ENCODE assay signal across 13 cellular contexts in the genomic region with DNA sequence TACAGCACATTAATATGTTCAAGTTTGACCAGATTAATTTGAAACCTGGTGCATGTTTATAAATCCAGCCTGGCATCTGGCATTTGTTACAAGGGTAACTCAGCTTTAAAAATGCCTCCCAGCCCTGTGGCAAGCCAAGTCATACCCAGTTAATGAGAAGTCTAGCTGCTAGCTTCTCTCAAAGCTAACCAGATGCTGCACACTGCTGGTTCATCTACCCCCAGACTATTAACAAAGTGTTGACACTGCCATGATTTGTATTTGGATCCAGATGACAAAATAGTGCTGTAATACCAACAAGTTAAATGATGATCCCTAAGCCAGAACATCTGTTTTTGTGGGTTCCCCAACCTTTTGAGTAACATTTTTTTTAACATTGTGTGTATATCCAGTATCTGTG.
DNase-seq lines count a peak whose midpoint lies in the region; ATAC-seq, FAIRE-seq and TF ChIP-seq lines count a peak whose summit lies in the region.
"Had no signal": no experiment of that assay in that cellular context is flagged by ENCODE, and none has a peak within 500 bp of the region (broad histone marks: within the 10 kb centered on the region; RNA-seq: fewer than 3 reads in every experiment).

No MANE protein-coding gene starts in this region.

- CTCF ChIA-PET in mammary epithelial cell (lab: Charles Lee; ENCODE audit: low non-redundant PET) = no interaction called here

- in situ Hi-C loops in mammary epithelial cell (cut with MboI; ENCODE audit: low sequenced_read_pairs in 2 of 2) = no loop called here

- no peak overlapping the region for H2AFZ ChIP-seq in mammary epithelial cell (ENCODE audit: low read depth, low read length)

- H3K36me3 ChIP-seq in mammary epithelial cell (ENCODE audit: insufficient read depth, low read length) = no peaks in the 10 kb centered on the region
- H3K36me3 ChIP-seq: BLaER1 treated with 17β-estradiol and CSF1 and Interleukin-3, amounts not matched to agents 10 nM and 100 nM; HAP-1 had no signal

- H3K4me1 ChIP-seq in right cardiac atrium (ENCODE audit: control insufficient read depth, insufficient read depth, low read length) (no peaks in the 10 kb centered on the region), mammary epithelial cell (ENCODE audit: insufficient read depth, low read length) (peaks cover 4% of the 10 kb centered on the region)
- H3K4me1 ChIP-seq: BLaER1 treated with 17β-estradiol and CSF1 and Interleukin-3, amounts not matched to agents 10 nM and 100 nM; HAP-1 had no signal

- H3K79me2 ChIP-seq in mammary epithelial cell (ENCODE audit: insufficient read depth, low read length) = no peaks in the 10 kb centered on the region

- no peak overlapping the region for H3K4me3 Mint-ChIP-seq in nephron progenitor cell

- H3K27ac Mint-ChIP-seq in nephron progenitor cell = no peak overlapping the region

- intact Hi-C loops in right cardiac atrium (cut with DNase I) (no loop called here), mammary epithelial cell (cut with micrococcal nuclease) (no loop called here)

- H3K4me3 ChIP-seq in skeletal muscle cell (ENCODE audit: low read depth, low read length) (no peak overlapping the region), right cardiac atrium (ENCODE audit: low read length) (no peak overlapping the region), mammary epithelial cell (replicated peaks in 1 of 3; ENCODE audit: insufficient read depth in 1 of 3, low read depth in 2 of 3, low read length in 3 of 3) (no peak overlapping the region)
- H3K4me3 ChIP-seq: BLaER1 treated with 17β-estradiol and CSF1 and Interleukin-3, amounts not matched to agents 10 nM and 100 nM; HAP-1 had no signal

- no peak overlapping the region for H3K9ac ChIP-seq in mammary epithelial cell (ENCODE audit: insufficient read depth, low read length)
- H3K9ac ChIP-seq: BLaER1 treated with 17β-estradiol and CSF1 and Interleukin-3, amounts not matched to agents 10 nM and 100 nM had no signal

- BruUV-seq in mammary epithelial cell (replicated peaks; lab: Mats Ljungman, UMichigan) = no TSS peak

- no peak for ATAC-seq in right cardiac atrium

- no peaks in the 10 kb centered on the region for H3K27me3 Mint-ChIP-seq in nephron progenitor cell (ENCODE audit: low read depth, poor library complexity)

- no peaks in the 10 kb centered on the region for H3K4me1 Mint-ChIP-seq in nephron progenitor cell

- peak; percentile 6 for DNase-seq in EL
- DNase-seq in MV-4-11 (lab: John Stamatoyannopoulos, UW) = peak; percentile 10
- peak; percentile 95 for DNase-seq in fibroblast of gingiva (ENCODE audit: low read depth)
- peak; percentile 53 for DNase-seq in skeletal muscle cell (ENCODE audit: low read depth)
- DNase-seq in right cardiac atrium = no peak
- DNase-seq in urothelium cell line (ENCODE audit: low spot score) = no peak
- DNase-seq in nephron progenitor cell = no peak
- DNase-seq in mammary epithelial cell = no peak
- DNase-seq: DMS153, NCI-H1092, NCI-H226 had no signal

- H3K36me3 Mint-ChIP-seq in nephron progenitor cell (ENCODE audit: low read depth) = no peaks in the 10 kb centered on the region

- FAIRE-seq in urothelium cell line (lab: Jason Lieb, UNC) = no peak

- H3K9me3 Mint-ChIP-seq in nephron progenitor cell = no peaks in the 10 kb centered on the region

- no peak for TF ChIP-seq CTCF in nephron progenitor cell (IDR thresholded peaks at IDR 0.05)
- no peak for TF ChIP-seq CTCF in mammary epithelial cell (conservative IDR thresholded peaks at IDR 0.05 in 1 of 2, IDR thresholded peaks at IDR 0.05 in 1 of 2; ENCODE audit: extremely low read depth in 1 of 2, insufficient read depth in 1 of 2, low read depth in 1 of 2, low read length in 2 of 2)

- no peaks in the 10 kb centered on the region for H4K20me1 ChIP-seq in mammary epithelial cell (ENCODE audit: insufficient read depth, low read length)
- H4K20me1 ChIP-seq: BLaER1 treated with 17β-estradiol and CSF1 and Interleukin-3, amounts not matched to agents 10 nM and 100 nM had no signal

- no peaks in the 10 kb centered on the region for H3K27me3 ChIP-seq in right cardiac atrium (ENCODE audit: control insufficient read depth, insufficient read depth)
- no peaks in the 10 kb centered on the region for H3K27me3 ChIP-seq in mammary epithelial cell (ENCODE audit: insufficient read depth, low read length)
- H3K27me3 ChIP-seq: BLaER1 treated with 17β-estradiol and CSF1 and Interleukin-3, amounts not matched to agents 10 nM and 100 nM had no signal

- H3K27ac ChIP-seq in right cardiac atrium (ENCODE audit: low read length) (no peak overlapping the region), mammary epithelial cell (ENCODE audit: insufficient read depth, low read depth, low read length) (no peak overlapping the region)
- H3K27ac ChIP-seq: BLaER1 treated with 17β-estradiol and CSF1 and Interleukin-3, amounts not matched to agents 10 nM and 100 nM had no signal

- dilution Hi-C loops in mammary epithelial cell (cut with HindIII; ENCODE audit: low sequenced_read_pairs) = no loop called here

- H3K4me2 ChIP-seq in mammary epithelial cell (ENCODE audit: insufficient read depth, low read depth, low read length) = no peak overlapping the region
- H3K4me2 ChIP-seq: BLaER1 treated with 17β-estradiol and CSF1 and Interleukin-3, amounts not matched to agents 10 nM and 100 nM had no signal

- peaks cover 2% of the 10 kb centered on the region for H3K9me3 ChIP-seq in right cardiac atrium (ENCODE audit: control insufficient read depth, low read length)
- H3K9me3 ChIP-seq in mammary epithelial cell (replicated peaks; ENCODE audit: insufficient read depth, low read length) = no peaks in the 10 kb centered on the region
- H3K9me3 ChIP-seq: BLaER1 treated with 17β-estradiol and CSF1 and Interleukin-3, amounts not matched to agents 10 nM and 100 nM; HAP-1 had no signal

Comparison
In these comparisons a context has a peak if more than half of its experiments do, and no peak if none do; other contexts are left out.
1. DNase-seq: peak in EL (single experiment), MV-4-11 (single experiment), fibroblast of gingiva (single experiment) and skeletal muscle cell (single experiment); none in right cardiac atrium (0 of 3), urothelium cell line (single experiment), nephron progenitor cell (single experiment) and mammary epithelial cell (single experiment).